In genomic region chr7:151115121-151115835, GRCh38 we compare ENCODE assay signal across 1 cellular context.
TF ChIP-seq lines count a peak whose summit lies in the region.

No MANE protein-coding gene starts in this region.

TF ChIP-seq in HCT116, 20 proteins besides CTCF, POLR2A, EP300 and RAD21 (continued from another document):
- TF ChIP-seq REST (IDR thresholded peaks at IDR 0.05; ENCODE audit: low read depth), result no peak
- no peak for TF ChIP-seq CEBPB (IDR thresholded peaks at IDR 0.05; ENCODE audit: low read depth)
- TF ChIP-seq SP1 (IDR thresholded peaks at IDR 0.05; ENCODE audit: low read depth), result no peak
- no peak for TF ChIP-seq ZNF274 (IDR thresholded peaks at IDR 0.05; ENCODE audit: low read depth, low read length)
- TF ChIP-seq ELF1 (IDR thresholded peaks at IDR 0.05; ENCODE audit: borderline replicate concordance, low read depth), result no peak
- TF ChIP-seq EZH2phosphoT487 (IDR thresholded peaks at IDR 0.05; ENCODE audit: borderline replicate concordance), result no peak
- no peak for TF ChIP-seq EGR1 (IDR thresholded peaks at IDR 0.05; ENCODE audit: low read depth)
- no peak for TF ChIP-seq ATF3 (IDR thresholded peaks at IDR 0.05)
TF ChIP-seq in HCT116: peak in this region for 0.
